In genomic region chr3:8663177-8664061, GRCh38 we compare ENCODE assay signal across 8 cellular contexts. TPM values are rescaled to one million over a fixed set of nuclear protein-coding genes. Genes with fewer than 3 reads are reported as not detected.
DNase-seq lines count a peak whose midpoint lies in the region; ATAC-seq lines count a peak whose summit lies in the region.

No MANE protein-coding gene starts in this region.

- no peak overlapping the region for H3K27ac ChIP-seq in epithelial cell of prostate

- DNase-seq in DMS 273 (lab: John Stamatoyannopoulos, UW; ENCODE audit: unreplicated experiment) (peak; percentile 85), GM19240 (ENCODE audit: insufficient read length, low spot score) (peak; percentile 34), LoVo (ENCODE audit: low spot score) (peak; percentile 58), SW 1271 (lab: John Stamatoyannopoulos, UW) (peak; percentile 25 to 75), epithelial cell of prostate (ENCODE audit: low read depth, low spot score) (peak; percentile 22), myocyte (ENCODE audit: low read depth) (peak; percentile 90)

- no peak for ATAC-seq in GM21526 (IDR thresholded peaks at IDR 0.05; ENCODE audit: low FRiP score, unreplicated experiment)
- ATAC-seq in HG03045 (IDR thresholded peaks at IDR 0.05; ENCODE audit: unreplicated experiment): no peak

RNA-seq across cellular contexts. Expression of gene SSUH2, which starts 18.8 kb away (rescaled TPM):
- total RNA-seq in myocyte: 0.05 and 0.16 TPM in 2 replicates
- 0.13 TPM for polyA plus RNA-seq in myocyte (2012)

Comparison
In these comparisons a context has a peak if more than half of its experiments do, and no peak if none do; other contexts are left out.
1. DNase-seq: peak in every context shown above with its lines; median percentile 90 in myocyte; 85 in DMS 273; 58 in LoVo; 50 in SW 1271; 34 in GM19240; 22 in epithelial cell of prostate.